In the genomic region with DNA sequence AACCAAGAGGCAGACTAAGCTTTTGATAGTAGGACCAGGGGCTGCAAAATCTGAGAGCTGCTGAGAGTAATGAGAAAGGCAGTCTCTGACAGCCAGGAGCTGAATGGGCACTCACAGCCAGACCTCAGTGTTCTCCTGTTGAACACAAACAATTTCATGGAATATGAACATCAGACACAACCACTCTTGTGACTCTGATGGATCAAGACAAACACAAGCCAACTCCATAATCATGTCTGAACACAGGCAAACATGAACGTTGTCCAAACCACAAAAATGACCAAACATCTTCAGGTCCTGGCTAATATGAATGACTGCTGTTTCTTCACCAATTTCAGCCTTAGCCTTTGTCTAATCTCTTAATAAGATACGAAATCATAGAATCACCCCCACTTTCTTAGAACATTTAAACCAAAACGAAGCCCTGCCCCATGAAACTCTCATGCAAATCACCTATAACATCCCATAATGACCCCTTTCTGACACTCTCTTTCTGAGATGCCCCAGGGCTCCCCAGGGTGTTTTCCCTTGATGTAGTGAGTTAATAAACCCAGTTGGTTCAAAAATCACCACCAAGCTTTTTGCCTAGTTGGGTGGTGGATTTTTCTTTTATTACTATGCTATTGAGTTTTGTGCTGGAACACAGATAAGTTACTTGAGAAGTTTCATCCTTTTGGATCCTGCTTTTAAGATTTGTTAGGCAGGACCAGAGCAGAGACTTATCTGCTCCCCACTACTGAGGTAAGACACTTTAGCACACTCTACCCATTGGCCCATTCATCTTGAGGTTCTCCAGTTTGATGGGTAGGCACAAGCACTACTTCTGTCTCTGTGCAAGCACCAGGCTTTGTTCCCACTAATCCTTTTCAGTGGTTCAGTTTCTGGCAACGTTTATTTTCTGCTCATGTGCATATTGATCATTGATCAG, we compare ENCODE assay signal across 10 cellular contexts. TPM values are rescaled to one million over a fixed set of nuclear protein-coding genes. Genes with fewer than 3 reads are reported as not detected.
A peak's percentile ranks its signal among the peaks of the same experiment; 100 is the strongest.
DNase-seq lines count a peak whose midpoint lies in the region; ATAC-seq, FAIRE-seq and TF ChIP-seq lines count a peak whose summit lies in the region.
"Had no signal": no experiment of that assay in that cellular context is flagged by ENCODE, and none has a peak within 500 bp of the region (broad histone marks: within the 10 kb centered on the region; RNA-seq: fewer than 3 reads in every experiment).

No MANE protein-coding gene starts in this region.

- H3K4me2 ChIP-seq in OCI-LY1 (ENCODE audit: low read length) (peak overlapping the region; percentile 54), parathyroid adenoma (ENCODE audit: low read length) (no peak overlapping the region)

- FAIRE-seq in frontal cortex (lab: Jason Lieb, UNC) = no peak

- H3K4me1 ChIP-seq in OCI-LY1 (ENCODE audit: insufficient read depth, low read length, severe bottlenecking) (peaks cover 61% of the 10 kb centered on the region), parathyroid adenoma (peaks cover 21% of the 10 kb centered on the region)
- H3K4me1 ChIP-seq: left ventricle myocardium inferior had no signal

- CTCF ChIA-PET in activated CD8-positive, alpha-beta memory T cell treated with anti-CD3 and anti-CD28 coated beads, Interleukin-2, amount 10 ng/mL, durations not matched to agents 7 days and 5 days (lab: Charles Lee) = interaction anchor here (0.6 to 7.9 kb wide), 34 partner anchors 8 to 302 kb away, joined by 3 to 74 read pairs (median 7); a partner anchor contains a TSS

- peaks cover 7% of the 10 kb centered on the region for H3F3A ChIP-seq in OCI-LY1 (ENCODE audit: insufficient read depth, low read length)

- H3K27me3 ChIP-seq in OCI-LY1 (ENCODE audit: insufficient read depth, low read length) (no peaks in the 10 kb centered on the region), parathyroid adenoma (ENCODE audit: control insufficient read depth, insufficient read depth, low read length) (no peaks in the 10 kb centered on the region)

- H3K27ac ChIP-seq in OCI-LY1 (ENCODE audit: low read depth, low read length, poor library complexity, severe bottlenecking) (peak overlapping the region; percentile 82), parathyroid adenoma (no peak overlapping the region)
- H3K27ac ChIP-seq: left ventricle myocardium inferior had no signal

- peaks cover 58% of the 10 kb centered on the region for H3K4me1 Mint-ChIP-seq in activated CD8-positive, alpha-beta memory T cell treated with anti-CD3 and anti-CD28 coated beads, Interleukin-2, amount 10 ng/mL, durations not matched to agents 7 days and 5 days

- peak overlapping the region; percentile 24 for H3K4me3 Mint-ChIP-seq in activated CD8-positive, alpha-beta memory T cell treated with anti-CD3 and anti-CD28 coated beads, Interleukin-2, amount 10 ng/mL, durations not matched to agents 7 days and 5 days

- no peaks in the 10 kb centered on the region for H3K9me3 Mint-ChIP-seq in activated CD8-positive, alpha-beta memory T cell treated with anti-CD3 and anti-CD28 coated beads, Interleukin-2, amount 10 ng/mL, durations not matched to agents 7 days and 5 days (ENCODE audit: low read depth)

- no peaks in the 10 kb centered on the region for H4K20me1 ChIP-seq in OCI-LY1 (ENCODE audit: insufficient read depth, low read length)

- no peaks in the 10 kb centered on the region for H3K27me3 Mint-ChIP-seq in activated CD8-positive, alpha-beta memory T cell treated with anti-CD3 and anti-CD28 coated beads, Interleukin-2, amount 10 ng/mL, durations not matched to agents 7 days and 5 days

- TF ChIP-seq CTCF in OCI-LY1 (IDR thresholded peaks at IDR 0.05; ENCODE audit: low read length) (no peak), parathyroid adenoma (IDR thresholded peaks at IDR 0.05) (no peak)

- no peaks in the 10 kb centered on the region for H3K9me2 ChIP-seq in OCI-LY1 (ENCODE audit: low read depth, low read length)

- H2AFZ ChIP-seq in OCI-LY1 (ENCODE audit: low read length) (no peak overlapping the region), parathyroid adenoma (peak overlapping the region; percentile 19)

- peak overlapping the region; percentile 86 for H3K27ac Mint-ChIP-seq in activated CD8-positive, alpha-beta memory T cell treated with anti-CD3 and anti-CD28 coated beads, Interleukin-2, amount 10 ng/mL, durations not matched to agents 7 days and 5 days

- peaks cover 4% of the 10 kb centered on the region for H3K36me3 Mint-ChIP-seq in activated CD8-positive, alpha-beta memory T cell treated with anti-CD3 and anti-CD28 coated beads, Interleukin-2, amount 10 ng/mL, durations not matched to agents 7 days and 5 days

- H3K9ac ChIP-seq in OCI-LY1 (ENCODE audit: low read length) (peak overlapping the region; percentile 22; the same call in 1 of the 2 replicates), parathyroid adenoma (no peak overlapping the region)

- H3K36me3 ChIP-seq in OCI-LY1 (ENCODE audit: insufficient read depth, low read length) (no peaks in the 10 kb centered on the region), parathyroid adenoma (ENCODE audit: control insufficient read depth, insufficient read depth, low read length) (no peaks in the 10 kb centered on the region)
- H3K36me3 ChIP-seq: left ventricle myocardium inferior had no signal

- peak; percentile 45 for ATAC-seq in activated CD8-positive, alpha-beta memory T cell treated with anti-CD3 and anti-CD28 coated beads, Interleukin-2, amount 10 ng/mL, durations not matched to agents 7 days and 5 days
- ATAC-seq in HG02759 (IDR thresholded peaks at IDR 0.05; ENCODE audit: unreplicated experiment) = peak; percentile 81

- H3K79me2 ChIP-seq in OCI-LY1 (ENCODE audit: insufficient read depth, low read length) (no peaks in the 10 kb centered on the region), parathyroid adenoma (no peaks in the 10 kb centered on the region)

- no peaks in the 10 kb centered on the region for H3K9me3 ChIP-seq in OCI-LY1 (ENCODE audit: low read length)
- H3K9me3 ChIP-seq in parathyroid adenoma (ENCODE audit: control insufficient read depth, low read length) = no peaks in the 10 kb centered on the region
- H3K9me3 ChIP-seq: left ventricle myocardium inferior had no signal

- H3K4me3 ChIP-seq in OCI-LY1 (ENCODE audit: low read depth, low read length, poor library complexity, severe bottlenecking) (peak overlapping the region; percentile 12), parathyroid adenoma (ENCODE audit: low read depth, low read length) (no peak overlapping the region)
- H3K4me3 ChIP-seq: left ventricle myocardium inferior had no signal

- peak; percentile 51 for DNase-seq in activated CD8-positive, alpha-beta memory T cell treated with anti-CD3 and anti-CD28 coated beads, Interleukin-2, amount 10 ng/mL, durations not matched to agents 7 days and 5 days
- no peak for DNase-seq in activated CD8-positive, alpha-beta memory T cell treated with anti-CD3 and anti-CD28 coated beads for 24 hours
- DNase-seq in NOMO-1 treated with DMSO at 0.1 percent for 48 hours (lab: John Stamatoyannopoulos, UW; ENCODE audit: unreplicated experiment) = no peak
- DNase-seq in pons (ENCODE audit: low spot score) = no peak
- no peak for DNase-seq in frontal cortex (ENCODE audit: low spot score in 2 of 2)
- DNase-seq: left ventricle myocardium inferior, NCI-H1694 treated with DMSO at 0.1 percent for 48 hours had no signal

RNA-seq across cellular contexts. Expression of a gene that starts 5.9 kb away (rescaled TPM):
- total RNA-seq in activated CD8-positive, alpha-beta memory T cell treated with anti-CD3 and anti-CD28 coated beads, Interleukin-2, amount 10 ng/mL, durations not matched to agents 7 days and 5 days = 100 to 1,000 TPM in 1 of 2 experiments, 10 to 100 TPM in 1; 89.3 to 105 TPM
- total RNA-seq in frontal cortex = 6.1 TPM

Comparison
In these comparisons a context has a peak if more than half of its experiments do, and no peak if none do; other contexts are left out.
1. RNA of a gene that starts 5.9 kb away (total RNA-seq): 89.3 to 105 TPM in activated CD8-positive, alpha-beta memory T cell treated with anti-CD3 and anti-CD28 coated beads, Interleukin-2, amount 10 ng/mL, durations not matched to agents 7 days and 5 days; 6.1 TPM in frontal cortex (single experiment); every median in the first group is over 10 times any median in the second.